ENCODE assay signal across 8 cellular contexts in genomic region chr2:176269319-176270099, GRCh38. TPM values are rescaled to one million over a fixed set of nuclear protein-coding genes. Genes with fewer than 3 reads are reported as not detected.
A peak's percentile ranks its signal among the peaks of the same experiment; 100 is the strongest.
DNase-seq lines count a peak whose midpoint lies in the region; ATAC-seq and TF ChIP-seq lines count a peak whose summit lies in the region.

TSS of gene MTX2 (plus strand) at chr2:176269442. CDS start at chr2:176269630, 188 bp downstream.

- WGBS in ectodermal cell, 2 experiments = 0% methylated on average over 57 to 58 of the region's 58 CpGs

- H3K27me3 ChIP-seq in CD4-positive, alpha-beta memory T cell (ENCODE audit: insufficient read depth, low read length) = no peaks in the 10 kb centered on the region
- peaks cover 17% of the 10 kb centered on the region for H3K27me3 ChIP-seq in ectodermal cell (ENCODE audit: control insufficient read depth, insufficient read depth, low read length, poor library complexity, severe bottlenecking)

- peak within 1 kb of the TSS; percentile 50 for H3K27ac ChIP-seq in CD4-positive, alpha-beta memory T cell (ENCODE audit: low read depth, low read length)
- H3K27ac ChIP-seq in ectodermal cell (ENCODE audit: insufficient read depth, low read depth, low read length, poor library complexity, severe bottlenecking) = peak within 1 kb of the TSS; percentile 36

- no peaks in the 10 kb centered on the region for H3K9me3 Mint-ChIP-seq in CD4-positive, alpha-beta memory T cell
- H3K9me3 Mint-ChIP-seq in activated CD8-positive, alpha-beta T cell treated with anti-CD3 and anti-CD28 coated beads for 36 hours = no peaks in the 10 kb centered on the region

- intact Hi-C loops in CD4-positive, alpha-beta memory T cell (cut with micrococcal nuclease) = loop anchor here (10.0 kb wide), 1 partner anchor 265 kb away; the partner anchor contains the start of gene LNPK
- intact Hi-C loops in activated CD8-positive, alpha-beta T cell treated with anti-CD3 and anti-CD28 coated beads for 36 hours (cut with micrococcal nuclease) = no loop called here

- H3K4me1 Mint-ChIP-seq in CD4-positive, alpha-beta memory T cell = peaks cover 12 to 39% (median 16%) of the 10 kb centered on the region in 4 donors
- peaks cover 17% of the 10 kb centered on the region for H3K4me1 Mint-ChIP-seq in activated CD8-positive, alpha-beta T cell treated with anti-CD3 and anti-CD28 coated beads for 36 hours (ENCODE audit: low read depth)

- DNase-seq in CD4-positive, alpha-beta memory T cell = peak; percentile 65 to 80 (median 75)
- DNase-seq in NCI-H82 treated with DMSO at 0.1 percent for 48 hours (lab: John Stamatoyannopoulos, UW; ENCODE audit: unreplicated experiment) (peak; percentile 48), lung microvascular endothelial cell (ENCODE audit: low read depth in 2 of 2) (peak; percentile 72 to 84)
- peak; percentile 82 for DNase-seq in activated CD8-positive, alpha-beta T cell treated with anti-CD3 and anti-CD28 coated beads for 36 hours
- DNase-seq in stimulated activated CD8-positive, alpha-beta memory T cell treated with anti-CD3 and anti-CD28 coated beads, Interleukin-12 subunit alpha, Interleukin-12 subunit beta, amount 100 ng/mL, for 1 hour (ENCODE audit: low read depth) = peak; percentile 41

- peaks cover 13% of the 10 kb centered on the region for H3K4me1 ChIP-seq in CD4-positive, alpha-beta memory T cell (ENCODE audit: insufficient read depth, low read length)
- H3K4me1 ChIP-seq in ectodermal cell (ENCODE audit: control insufficient read depth, insufficient read depth, low read length) = no peaks in the 10 kb centered on the region

- no peaks in the 10 kb centered on the region for H3K36me3 ChIP-seq in CD4-positive, alpha-beta memory T cell (ENCODE audit: insufficient read depth, low read length)
- no peaks in the 10 kb centered on the region for H3K36me3 ChIP-seq in ectodermal cell (ENCODE audit: control insufficient read depth, insufficient read depth, low read length)

- TF ChIP-seq CTCF in activated CD8-positive, alpha-beta T cell treated with anti-CD3 and anti-CD28 coated beads for 36 hours (IDR thresholded peaks at IDR 0.05) = no peak

- peak within 1 kb of the TSS; percentile 88 to 93 for H3K4me3 ChIP-seq in CD4-positive, alpha-beta memory T cell (ENCODE audit: low read length in 2 of 2)
- peak within 1 kb of the TSS; percentile 99 for H3K4me3 ChIP-seq in ectodermal cell (ENCODE audit: insufficient read depth, low read depth, low read length)

- POLR2A ChIA-PET in CD4-positive, alpha-beta memory T cell (lab: Charles Lee; ENCODE audit: partially characterized antibody) = no interaction called here
- POLR2A ChIA-PET in activated CD8-positive, alpha-beta T cell treated with anti-CD3 and anti-CD28 coated beads for 36 hours (lab: Charles Lee) = interaction anchor here (0.6 kb wide), 1 partner anchor 493 kb away, joined by 3 read pairs; no protein-coding TSS in a partner anchor

- H3K36me3 Mint-ChIP-seq in CD4-positive, alpha-beta memory T cell = peaks cover 0 to 6% of the 10 kb centered on the region in 2 donors
- H3K36me3 Mint-ChIP-seq in activated CD8-positive, alpha-beta T cell treated with anti-CD3 and anti-CD28 coated beads for 36 hours (ENCODE audit: low read depth) = peaks cover 3% of the 10 kb centered on the region

- H3K27me3 Mint-ChIP-seq in CD4-positive, alpha-beta memory T cell = peaks cover 4 to 5% of the 10 kb centered on the region in 2 donors
- H3K27me3 Mint-ChIP-seq in activated CD8-positive, alpha-beta T cell treated with anti-CD3 and anti-CD28 coated beads for 36 hours = peaks cover 4% of the 10 kb centered on the region

- CTCF ChIA-PET in CD4-positive, alpha-beta memory T cell (lab: Charles Lee; ENCODE audit: partially characterized antibody) = no interaction called here
- CTCF ChIA-PET in activated CD8-positive, alpha-beta T cell treated with anti-CD3 and anti-CD28 coated beads for 36 hours (lab: Charles Lee) = interaction anchor here (1.1 to 1.8 kb wide), 3 partner anchors 14 to 285 kb away, joined by 3 to 7 read pairs (median 3); no protein-coding TSS in a partner anchor

- H3K9me3 ChIP-seq in CD4-positive, alpha-beta memory T cell (ENCODE audit: control insufficient read depth in 1 of 2, low read length in 2 of 2) = no peaks in the 10 kb centered on the region
- peaks cover 2% of the 10 kb centered on the region for H3K9me3 ChIP-seq in ectodermal cell (ENCODE audit: control insufficient read depth, low read length)

- ATAC-seq in GM19397 (IDR thresholded peaks at IDR 0.05; ENCODE audit: unreplicated experiment) (peak; percentile 99), HG03565 (IDR thresholded peaks at IDR 0.05; ENCODE audit: unreplicated experiment) (peak; percentile 88)
- peak; percentile 97 for ATAC-seq in activated CD8-positive, alpha-beta T cell treated with anti-CD3 and anti-CD28 coated beads for 36 hours

- H3K27ac Mint-ChIP-seq in CD4-positive, alpha-beta memory T cell = peak within 1 kb of the TSS; percentile 86 to 95 (median 89)
- peak within 1 kb of the TSS; percentile 95 for H3K27ac Mint-ChIP-seq in activated CD8-positive, alpha-beta T cell treated with anti-CD3 and anti-CD28 coated beads for 36 hours

- peak within 1 kb of the TSS; percentile 95 to 99 (median 98) for H3K4me3 Mint-ChIP-seq in CD4-positive, alpha-beta memory T cell
- peak within 1 kb of the TSS; percentile 94 for H3K4me3 Mint-ChIP-seq in activated CD8-positive, alpha-beta T cell treated with anti-CD3 and anti-CD28 coated beads for 36 hours

RNA-seq across cellular contexts. Expression of gene MTX2, which starts in this region (rescaled TPM):
- 1 to 10 TPM; 7.6 to 8.1 TPM for total RNA-seq in CD4-positive, alpha-beta memory T cell
- polyA plus RNA-seq in CD4-positive, alpha-beta memory T cell = 10 to 100 TPM; 15.9 to 24.6 TPM
- 10 to 100 TPM; 27.3 to 30.1 TPM for total RNA-seq in activated CD8-positive, alpha-beta T cell treated with anti-CD3 and anti-CD28 coated beads for 36 hours
- 38.7 TPM for polyA plus RNA-seq in ectodermal cell (2013, experiment 1 of 4)
- polyA plus RNA-seq in ectodermal cell (2013, experiment 2 of 4) = 38.2 TPM
- polyA plus RNA-seq in ectodermal cell (2013, experiment 3 of 4) = 35.0 TPM
- polyA plus RNA-seq in ectodermal cell (2013, experiment 4 of 4) = 39.9 TPM
- total RNA-seq in lung microvascular endothelial cell = 24.4 and 31.7 TPM in 2 replicates

Comparison
In these comparisons a context has a peak if more than half of its experiments do, and no peak if none do; other contexts are left out.
1. Peak in every context shown above with its lines: DNase-seq, ATAC-seq, H3K4me3 ChIP-seq and H3K27ac ChIP-seq.